In the genomic region with DNA sequence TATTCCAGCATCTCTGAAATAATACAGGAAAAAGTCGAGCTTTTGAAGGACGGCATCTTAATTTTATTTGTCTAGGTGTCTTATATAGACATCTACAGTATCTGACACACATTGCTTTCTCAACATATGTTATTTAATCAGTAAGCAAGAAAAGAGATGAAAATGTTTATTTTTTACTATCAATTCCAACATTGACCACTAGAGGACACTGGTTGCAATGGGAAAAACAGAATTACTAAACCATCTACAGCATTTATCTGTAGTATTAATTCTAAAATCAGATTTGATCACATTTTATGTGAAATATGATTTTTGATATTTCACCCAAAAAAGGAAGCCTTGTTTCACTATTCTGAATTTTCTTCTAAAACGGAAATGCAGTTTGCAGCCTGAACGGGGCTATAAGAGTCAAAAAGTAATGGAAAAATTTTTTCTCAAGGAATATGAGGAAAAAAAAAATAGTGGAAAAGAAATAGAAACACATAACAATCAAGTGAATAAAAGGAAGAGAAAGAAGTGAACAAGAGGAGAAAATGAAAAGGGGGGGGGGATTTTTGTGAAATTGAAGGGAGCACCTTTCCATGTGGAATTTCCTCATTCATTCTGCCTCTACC, we compare ENCODE assay signal across 8 cellular contexts.
A peak's percentile ranks its signal among the peaks of the same experiment; 100 is the strongest.
DNase-seq lines count a peak whose midpoint lies in the region; ATAC-seq and TF ChIP-seq lines count a peak whose summit lies in the region.

No MANE protein-coding gene starts in this region.

- no peak overlapping the region for H3K4me3 Mint-ChIP-seq in CD4-positive, CD25-positive, alpha-beta regulatory T cell
- H3K4me3 Mint-ChIP-seq in HFFc6 = no peak overlapping the region

- H3K9me3 Mint-ChIP-seq in CD4-positive, CD25-positive, alpha-beta regulatory T cell = peaks cover 0 to 3% (median 0%) of the 10 kb centered on the region in 7 donors
- no peaks in the 10 kb centered on the region; the same call in 1 of the 2 replicates for H3K9me3 Mint-ChIP-seq in HFFc6

- no peaks in the 10 kb centered on the region for H3K4me1 ChIP-seq in CD4-positive, CD25-positive, alpha-beta regulatory T cell (ENCODE audit: control insufficient read depth, insufficient read depth, low read length, poor library complexity, severe bottlenecking)
- H3K4me1 ChIP-seq in lung (ENCODE audit: control insufficient read depth in 2 of 2, insufficient read depth in 2 of 2, low read length in 2 of 2) = no peaks in the 10 kb centered on the region

- peaks cover 8 to 15% (median 13%) of the 10 kb centered on the region in 4 donors for H3K4me1 Mint-ChIP-seq in CD4-positive, CD25-positive, alpha-beta regulatory T cell
- peaks cover 22% of the 10 kb centered on the region for H3K4me1 Mint-ChIP-seq in HFFc6 (ENCODE audit: low read depth)

- H3K27ac ChIP-seq in CD4-positive, CD25-positive, alpha-beta regulatory T cell (ENCODE audit: insufficient read depth, low read length, poor library complexity, severe bottlenecking) = no peak overlapping the region
- H3K27ac ChIP-seq in lung (ENCODE audit: low read depth in 1 of 2, low read length in 1 of 2) (no peak overlapping the region), caudate nucleus (ENCODE audit: low read depth, low read length) (no peak overlapping the region)

- DNase-seq in CD4-positive, CD25-positive, alpha-beta regulatory T cell = peak in 2 of 3 donors; percentile 43 to 65
- DNase-seq in HFFc6 (peak; percentile 25), astrocyte of the hippocampus (ENCODE audit: low read depth, low spot score) (peak; percentile 33), lung (ENCODE audit: low spot score) (no peak), caudate nucleus (lab: John Stamatoyannopoulos, UW) (no peak), UCSD-AML1 (lab: John Stamatoyannopoulos, UW; ENCODE audit: unreplicated experiment) (no peak), NCI-H1436 (lab: John Stamatoyannopoulos, UW) (no peak)

- H3K4me3 ChIP-seq in CD4-positive, CD25-positive, alpha-beta regulatory T cell (ENCODE audit: low read depth, low read length) = no peak overlapping the region
- no peak overlapping the region for H3K4me3 ChIP-seq in lung

- WGBS in lung, 2 donors = 34 to 43% methylated on average over 4 of the region's 4 CpGs

- peaks cover 6% of the 10 kb centered on the region for H3K36me3 ChIP-seq in CD4-positive, CD25-positive, alpha-beta regulatory T cell (ENCODE audit: control insufficient read depth, insufficient read depth, low read length)
- peaks cover 0 to 5% of the 10 kb centered on the region in 2 donors for H3K36me3 ChIP-seq in lung (ENCODE audit: control insufficient read depth in 2 of 2, insufficient read depth in 2 of 2, low read length in 2 of 2)

- no peaks in the 10 kb centered on the region for H3K27me3 ChIP-seq in CD4-positive, CD25-positive, alpha-beta regulatory T cell (ENCODE audit: control insufficient read depth, insufficient read depth, low read length)
- H3K27me3 ChIP-seq in lung (ENCODE audit: control insufficient read depth, insufficient read depth) = no peaks in the 10 kb centered on the region

- H3K27me3 Mint-ChIP-seq in CD4-positive, CD25-positive, alpha-beta regulatory T cell = peaks cover 5% of the 10 kb centered on the region
- peaks cover 10% of the 10 kb centered on the region; the same call in 1 of the 2 replicates for H3K27me3 Mint-ChIP-seq in HFFc6 (ENCODE audit: insufficient read depth)

- H3K36me3 Mint-ChIP-seq in CD4-positive, CD25-positive, alpha-beta regulatory T cell = peaks cover 10% of the 10 kb centered on the region
- H3K36me3 Mint-ChIP-seq in HFFc6 (ENCODE audit: low read depth) = no peaks in the 10 kb centered on the region

- H3K9me3 ChIP-seq in CD4-positive, CD25-positive, alpha-beta regulatory T cell (ENCODE audit: control insufficient read depth in 2 of 2, low read length in 2 of 2) = no peaks in the 10 kb centered on the region
- no peaks in the 10 kb centered on the region for H3K9me3 ChIP-seq in lung (ENCODE audit: control insufficient read depth in 2 of 2, insufficient read depth in 1 of 2, low read length in 1 of 2)

- ATAC-seq in CD4-positive, CD25-positive, alpha-beta regulatory T cell (ENCODE audit: low read depth in 2 of 2) = no peak
- ATAC-seq in lung (ENCODE audit: insufficient read depth, low FRiP score) (no peak), HG03025 (IDR thresholded peaks at IDR 0.05; ENCODE audit: low FRiP score, unreplicated experiment) (no peak)

- TF ChIP-seq CTCF in HFFc6 (IDR thresholded peaks at IDR 0.05) (peak; percentile 97), lung (IDR thresholded peaks at IDR 0.05; ENCODE audit: control extremely low read depth, extremely low read depth) (peak; percentile 57)

- H3K27ac Mint-ChIP-seq in CD4-positive, CD25-positive, alpha-beta regulatory T cell = no peak overlapping the region
- H3K27ac Mint-ChIP-seq in HFFc6 = no peak overlapping the region

Comparison
In these comparisons a context has a peak if more than half of its experiments do, and no peak if none do; other contexts are left out.
1. DNase-seq: peak in CD4-positive, CD25-positive, alpha-beta regulatory T cell (2 of 3), HFFc6 (single experiment) and astrocyte of the hippocampus (single experiment); none in lung (single experiment), caudate nucleus (0 of 61), UCSD-AML1 (single experiment) and NCI-H1436 (single experiment).